In the genomic region with DNA sequence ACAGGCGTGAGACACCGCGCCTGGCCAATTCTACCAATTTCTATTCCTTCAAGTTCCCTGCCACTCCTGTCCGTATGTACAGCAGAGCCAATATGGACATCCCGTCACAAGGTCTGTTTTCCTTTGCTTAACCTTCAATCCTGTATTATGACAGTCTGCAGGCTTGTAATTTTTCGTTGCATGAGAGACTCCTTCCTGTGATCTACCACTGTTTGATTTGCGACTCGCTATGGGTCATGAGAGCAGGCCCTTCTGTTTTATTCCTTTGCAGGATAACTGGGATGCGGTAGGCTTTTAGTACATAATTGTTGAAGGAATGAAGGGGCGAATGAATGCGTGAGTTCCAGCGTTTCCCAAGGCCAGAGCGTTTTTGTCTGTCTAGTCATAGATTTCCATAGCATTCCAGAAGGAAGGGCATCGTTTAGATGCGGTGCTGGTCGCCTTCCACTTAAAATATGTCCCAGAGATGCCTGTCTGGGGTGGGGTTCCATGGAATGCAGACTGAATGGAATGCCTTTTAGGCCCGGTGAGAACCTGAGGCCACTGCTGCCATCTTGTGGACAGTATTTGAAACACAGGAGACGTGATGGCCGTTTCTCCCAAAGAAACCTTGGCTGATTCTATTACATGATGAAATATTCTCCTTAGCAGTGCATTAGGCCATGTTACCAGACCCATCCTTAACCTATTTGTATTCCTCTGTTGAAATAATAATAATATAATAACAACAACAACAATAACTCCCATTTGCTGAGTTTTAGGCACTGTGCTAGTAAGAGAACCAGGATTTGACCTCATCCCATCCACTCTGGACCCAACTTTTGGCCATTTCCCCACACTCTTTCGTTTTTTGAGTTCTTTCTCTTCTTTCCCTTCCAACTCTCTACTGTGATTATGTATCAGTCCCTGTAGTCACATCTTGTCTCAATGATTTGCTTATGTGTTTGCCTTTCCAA, we compare ENCODE assay signal across 8 cellular contexts.
DNase-seq lines count a peak whose midpoint lies in the region; ATAC-seq lines count a peak whose summit lies in the region.

No MANE protein-coding gene starts in this region.

- DNase-seq in COR-L47 (lab: John Stamatoyannopoulos, UW), result peak; percentile 3
- DNase-seq in HK-2 (ENCODE audit: unreplicated experiment), result peak; percentile 86
- DNase-seq in RKO (ENCODE audit: low spot score), result peak; percentile 67
- peak; percentile 55 for DNase-seq in activated naive CD4-positive, alpha-beta T cell treated with Interleukin-2 at 50 U/mL for 16 hours
- DNase-seq in glomerular visceral epithelial cell (ENCODE audit: extremely low spot score), result peak; percentile 90
- peak in 9 of 10 donors; percentile 21 to 92 (median 61) for DNase-seq in posterior cingulate gyrus

- ATAC-seq in HG03439 (IDR thresholded peaks at IDR 0.05; ENCODE audit: unreplicated experiment) (no peak), GM21381 (IDR thresholded peaks at IDR 0.05; ENCODE audit: unreplicated experiment) (no peak)

- intact Hi-C loops in posterior cingulate gyrus (cut with DNase I), result loop anchor here (1.0 to 5.0 kb wide), 2 partner anchors 209 to 282 kb away; no protein-coding TSS in a partner anchor

Comparison
In these comparisons a context has a peak if more than half of its experiments do, and no peak if none do; other contexts are left out.
1. DNase-seq: peak in every context shown above with its lines; median percentile 90 in glomerular visceral epithelial cell; 86 in HK-2; 67 in RKO; 61 in posterior cingulate gyrus; 55 in activated naive CD4-positive, alpha-beta T cell treated with Interleukin-2 at 50 U/mL for 16 hours; 3 in COR-L47.